ENCODE assay signal across 31 cellular contexts in the genomic region with DNA sequence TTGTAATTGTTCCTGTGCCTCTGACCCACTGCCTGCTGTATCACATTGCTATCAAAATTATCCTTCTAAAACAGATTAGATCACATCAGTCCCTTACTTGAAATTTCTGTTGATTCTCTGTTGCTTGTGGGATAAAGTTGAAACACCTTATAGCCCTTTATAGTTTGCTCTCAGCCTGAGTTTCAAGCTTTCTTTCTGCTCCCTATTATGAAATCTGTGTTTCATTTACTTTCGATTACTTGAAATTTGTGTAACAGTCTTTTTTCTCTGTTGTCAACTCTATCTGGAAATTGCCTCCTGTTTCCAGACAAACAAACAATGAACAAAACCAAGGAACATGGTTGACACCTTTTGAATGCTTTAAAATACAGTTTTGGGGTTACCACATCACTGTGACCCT.
"Had no signal": no experiment of that assay in that cellular context is flagged by ENCODE, and none has a peak within 500 bp of the region (broad histone marks: within the 10 kb centered on the region; RNA-seq: fewer than 3 reads in every experiment).

No MANE protein-coding gene starts in this region.

- H3K4me3 ChIP-seq: neural progenitor cell, ovary, psoas muscle, skin epidermis, smooth muscle cell, spleen, suprapubic skin, testis, tibial artery, transverse colon, upper lobe of right lung, uterus had no signal

- H3K36me3 ChIP-seq: ovary, uterus had no signal

- H3K9me3 ChIP-seq: ovary, psoas muscle, spleen, suprapubic skin, testis, tibial artery, transverse colon, upper lobe of right lung, uterus had no signal

- H3K27me3 Mint-ChIP-seq: naive thymus-derived CD8-positive, alpha-beta T cell; natural killer cell treated with Interleukin-12 subunit alpha and Interleukin-12 subunit beta and Interleukin-15 and Interleukin-18, amount 100 ng/mL, for 72 hours; progenitor cell of endocrine pancreas; stimulated activated memory B cell treated with anti-CD40 and anti-IgM and Interleukin-4, amounts not matched to agents 10 μg/mL and 1 μg/mL and 100 μg/mL, for 72 hours; stimulated activated naive CD8-positive, alpha-beta T cell treated with anti-CD3 and anti-CD28 coated beads, Interleukin-15, amount 100 ng/mL, for 72 hours; type B pancreatic cell had no signal

- H3K4me1 ChIP-seq: neural progenitor cell, parathyroid adenoma, psoas muscle, spleen, suprapubic skin, tibial artery, upper lobe of right lung, uterus had no signal

- H3K4me2 ChIP-seq: neural progenitor cell, smooth muscle cell had no signal

- H3K27ac Mint-ChIP-seq: natural killer cell treated with Interleukin-12 subunit alpha and Interleukin-12 subunit beta and Interleukin-15 and Interleukin-18, amount 100 ng/mL, for 72 hours; neural progenitor cell; progenitor cell of endocrine pancreas; stimulated activated memory B cell treated with anti-CD40 and anti-IgM and Interleukin-4, amounts not matched to agents 10 μg/mL and 1 μg/mL and 100 μg/mL, for 72 hours; stimulated activated naive CD8-positive, alpha-beta T cell treated with anti-CD3 and anti-CD28 coated beads, Interleukin-15, amount 100 ng/mL, for 72 hours; type B pancreatic cell had no signal

- H3K79me2 ChIP-seq: parathyroid adenoma had no signal

- H3K4me1 Mint-ChIP-seq: neural progenitor cell; stimulated activated naive CD8-positive, alpha-beta T cell treated with anti-CD3 and anti-CD28 coated beads, Interleukin-15, amount 100 ng/mL, for 72 hours had no signal

- DNase-seq: naive thymus-derived CD8-positive, alpha-beta T cell; occipital lobe; ovary; posterior cingulate gyrus; psoas muscle; right cardiac atrium; spleen; stimulated activated CD4-positive, alpha-beta T cell treated with anti-CD3 and anti-CD28 coated beads, Interleukin-12 subunit alpha, Interleukin-12 subunit beta, amount 100 ng/mL, for 4 hours; stimulated activated CD4-positive, alpha-beta T cell treated with anti-CD3 and anti-CD28 coated beads, Interleukin-1b, Interleukin-23, amount 100 ng/mL, for 48 hours; stimulated activated CD4-positive, alpha-beta T cell treated with anti-CD3 and anti-CD28 coated beads, Interleukin-4, amount 100 ng/mL, for 1 hour; stimulated activated CD4-positive, alpha-beta T cell treated with anti-CD3 and anti-CD28 coated beads, Interleukin-4, amount 100 ng/mL, for 4 hours; stimulated activated CD8-positive, alpha-beta memory T cell treated with anti-CD3 and anti-CD28 coated beads, Interleukin-4, amount 100 ng/mL, for 48 hours; stimulated activated naive CD4-positive, alpha-beta T cell; stimulated activated naive CD8-positive, alpha-beta T cell treated with anti-CD3 and anti-CD28 coated beads, Interleukin-15, amount 100 ng/mL, for 72 hours; stimulated activated naive CD8-positive, alpha-beta T cell treated with anti-CD3 and anti-CD28 coated beads, Interleukin-15, Interleukin-2, amounts not matched to agents 100 U/mL and 50 U/mL, for 24 hours; substantia nigra; testis; tibial artery; transverse colon; upper lobe of right lung; uterus had no signal

- H3K27ac ChIP-seq: neural progenitor cell, ovary, parathyroid adenoma, psoas muscle, skin epidermis, spleen, suprapubic skin, testis, tibial artery, transverse colon, upper lobe of right lung, uterus had no signal

- H3K4me3 Mint-ChIP-seq: naive thymus-derived CD8-positive, alpha-beta T cell; natural killer cell treated with Interleukin-12 subunit alpha and Interleukin-12 subunit beta and Interleukin-15 and Interleukin-18, amount 100 ng/mL, for 72 hours; neural progenitor cell; stimulated activated memory B cell treated with anti-CD40 and anti-IgM and Interleukin-4, amounts not matched to agents 10 μg/mL and 1 μg/mL and 100 μg/mL, for 72 hours; stimulated activated naive CD8-positive, alpha-beta T cell treated with anti-CD3 and anti-CD28 coated beads, Interleukin-15, amount 100 ng/mL, for 72 hours; type B pancreatic cell had no signal

- ATAC-seq: naive thymus-derived CD8-positive, alpha-beta T cell; natural killer cell treated with Interleukin-12 subunit alpha and Interleukin-12 subunit beta and Interleukin-15 and Interleukin-18, amount 100 ng/mL, for 72 hours; psoas muscle; right cardiac atrium; sciatic nerve; stimulated activated memory B cell treated with anti-CD40 and anti-IgM and Interleukin-4, amounts not matched to agents 10 μg/mL and 1 μg/mL and 100 μg/mL, for 72 hours; stimulated activated naive CD8-positive, alpha-beta T cell treated with anti-CD3 and anti-CD28 coated beads, Interleukin-15, amount 100 ng/mL, for 72 hours; stimulated activated naive CD8-positive, alpha-beta T cell treated with anti-CD3 and anti-CD28 coated beads, Interleukin-15, Interleukin-2, amounts not matched to agents 100 U/mL and 50 U/mL, for 24 hours; upper lobe of right lung had no signal

- H3K9me3 Mint-ChIP-seq: naive thymus-derived CD8-positive, alpha-beta T cell; natural killer cell treated with Interleukin-12 subunit alpha and Interleukin-12 subunit beta and Interleukin-15 and Interleukin-18, amount 100 ng/mL, for 72 hours; neural progenitor cell; stimulated activated memory B cell treated with anti-CD40 and anti-IgM and Interleukin-4, amounts not matched to agents 10 μg/mL and 1 μg/mL and 100 μg/mL, for 72 hours; type B pancreatic cell had no signal

- H3K9ac ChIP-seq: neural progenitor cell, parathyroid adenoma had no signal

- H2AFZ ChIP-seq: neural progenitor cell, parathyroid adenoma had no signal

- H3K27me3 ChIP-seq: neural progenitor cell, ovary, spleen, suprapubic skin, testis, tibial artery, transverse colon, upper lobe of right lung, uterus had no signal
